27 cellular contexts compared by ENCODE assay signal in the genomic region with DNA sequence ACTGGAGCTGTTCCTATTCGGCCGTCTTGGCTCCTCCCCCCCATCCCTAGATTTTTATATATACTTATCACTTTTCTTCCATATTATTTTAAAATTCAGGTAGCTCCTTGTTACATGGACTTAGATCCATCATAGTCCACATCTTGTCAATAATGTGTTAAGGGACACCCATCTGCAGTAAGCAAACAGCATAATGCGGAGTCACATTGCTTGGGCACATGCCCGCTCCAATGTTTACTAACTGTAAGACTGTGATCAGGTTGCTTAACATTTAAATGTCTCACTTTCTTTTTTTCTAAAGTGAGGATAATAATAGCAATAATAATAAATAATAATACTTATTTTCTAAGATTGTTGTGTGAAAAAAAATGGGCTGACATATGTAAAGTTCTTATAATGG.
"Had no signal": no experiment of that assay in that cellular context is flagged by ENCODE, and none has a peak within 500 bp of the region (broad histone marks: within the 10 kb centered on the region; RNA-seq: fewer than 3 reads in every experiment).

No MANE protein-coding gene starts in this region.

- H3K27ac ChIP-seq: hepatocyte, spleen, thoracic aorta, vagina, VCaP had no signal

- H3K9me3 Mint-ChIP-seq: activated CD8-positive, alpha-beta T cell treated with anti-CD3 and anti-CD28 coated beads for 36 hours; brain; type B pancreatic cell had no signal

- H3K27ac Mint-ChIP-seq: activated CD4-positive, alpha-beta T cell treated with anti-CD3 and anti-CD28 coated beads, Interleukin-2, amount 10 ng/mL, durations not matched to agents 7 days and 5 days; activated CD8-positive, alpha-beta memory T cell treated with anti-CD3 and anti-CD28 coated beads, Interleukin-2, amount 10 ng/mL, durations not matched to agents 7 days and 5 days; activated CD8-positive, alpha-beta T cell treated with anti-CD3 and anti-CD28 coated beads for 36 hours; activated naive CD4-positive, alpha-beta T cell treated with anti-CD3 and anti-CD28 coated beads, Interleukin-2, amount 50 U/mL, for 24 hours; brain; dendritic cell treated with granulocyte-macrophage colony-stimulating factor and Interleukin-4, amounts not matched to agents 40 ng/mL and 50 ng/mL, for 4 days; natural killer cell; progenitor cell of endocrine pancreas; type B pancreatic cell had no signal

- H3K9me3 ChIP-seq: thoracic aorta, vagina had no signal

- H3K4me3 ChIP-seq: hepatocyte, spleen, thoracic aorta, vagina had no signal

- ATAC-seq: activated CD8-positive, alpha-beta memory T cell treated with anti-CD3 and anti-CD28 coated beads, Interleukin-2, amount 10 ng/mL, durations not matched to agents 7 days and 5 days; activated CD8-positive, alpha-beta T cell treated with anti-CD3 and anti-CD28 coated beads for 36 hours; left ventricle myocardium superior; natural killer cell had no signal

- H3K4me1 Mint-ChIP-seq: activated CD4-positive, alpha-beta T cell treated with anti-CD3 and anti-CD28 coated beads, Interleukin-2, amount 10 ng/mL, durations not matched to agents 7 days and 5 days; activated CD8-positive, alpha-beta memory T cell treated with anti-CD3 and anti-CD28 coated beads, Interleukin-2, amount 10 ng/mL, durations not matched to agents 7 days and 5 days; activated naive CD4-positive, alpha-beta T cell treated with anti-CD3 and anti-CD28 coated beads, Interleukin-2, amount 50 U/mL, for 24 hours; brain; natural killer cell had no signal

- H3K36me3 Mint-ChIP-seq: activated CD8-positive, alpha-beta memory T cell treated with anti-CD3 and anti-CD28 coated beads, Interleukin-2, amount 10 ng/mL, durations not matched to agents 7 days and 5 days; activated naive CD4-positive, alpha-beta T cell treated with anti-CD3 and anti-CD28 coated beads, Interleukin-2, amount 50 U/mL, for 24 hours; brain; natural killer cell; type B pancreatic cell had no signal

- DNase-seq: activated CD4-positive, alpha-beta T cell treated with anti-CD3 and anti-CD28 coated beads, Interleukin-2, amount 10 ng/mL, durations not matched to agents 7 days and 5 days; activated CD4-positive, CD25-positive, alpha-beta regulatory T cell treated with anti-CD3 and anti-CD28 coated beads, Interleukin-2, amount 50 U/mL, for 72 hours; activated CD8-positive, alpha-beta memory T cell treated with anti-CD3 and anti-CD28 coated beads, Interleukin-2, amount 10 ng/mL, durations not matched to agents 7 days and 5 days; activated CD8-positive, alpha-beta T cell treated with anti-CD3 and anti-CD28 coated beads for 36 hours; activated gamma-delta T cell treated with Interleukin-2 at 50 U/mL for 16 hours; activated T-cell treated with anti-CD3 and anti-CD28 coated beads for 4 hours; anterior cingulate cortex; caudate nucleus; effector CD4-positive, alpha-beta T cell; erythroblast; foreskin melanocyte; glutamatergic neuron; left ventricle myocardium superior; midbrain; natural killer cell; spleen; stimulated activated CD4-positive, alpha-beta T cell treated with anti-CD3 and anti-CD28 coated beads, Interleukin-4, amount 100 ng/mL, for 24 hours; stimulated activated naive CD4-positive, alpha-beta T cell treated with Interleukin-2 at 50 U/mL for 16 hours had no signal

- H3K4me3 Mint-ChIP-seq: activated CD4-positive, alpha-beta T cell treated with anti-CD3 and anti-CD28 coated beads, Interleukin-2, amount 10 ng/mL, durations not matched to agents 7 days and 5 days; activated CD8-positive, alpha-beta memory T cell treated with anti-CD3 and anti-CD28 coated beads, Interleukin-2, amount 10 ng/mL, durations not matched to agents 7 days and 5 days; activated CD8-positive, alpha-beta T cell treated with anti-CD3 and anti-CD28 coated beads for 36 hours; activated naive CD4-positive, alpha-beta T cell treated with anti-CD3 and anti-CD28 coated beads, Interleukin-2, amount 50 U/mL, for 24 hours; brain; dendritic cell treated with granulocyte-macrophage colony-stimulating factor and Interleukin-4, amounts not matched to agents 40 ng/mL and 50 ng/mL, for 4 days; natural killer cell; type B pancreatic cell had no signal

- H3K36me3 ChIP-seq: spleen, thoracic aorta, vagina had no signal

- H3K27me3 ChIP-seq: hepatocyte, spleen, vagina had no signal

- H3K27me3 Mint-ChIP-seq: activated CD4-positive, alpha-beta T cell treated with anti-CD3 and anti-CD28 coated beads, Interleukin-2, amount 10 ng/mL, durations not matched to agents 7 days and 5 days; activated CD8-positive, alpha-beta memory T cell treated with anti-CD3 and anti-CD28 coated beads, Interleukin-2, amount 10 ng/mL, durations not matched to agents 7 days and 5 days; activated CD8-positive, alpha-beta T cell treated with anti-CD3 and anti-CD28 coated beads for 36 hours; activated naive CD4-positive, alpha-beta T cell treated with anti-CD3 and anti-CD28 coated beads, Interleukin-2, amount 50 U/mL, for 24 hours; dendritic cell treated with granulocyte-macrophage colony-stimulating factor and Interleukin-4, amounts not matched to agents 40 ng/mL and 50 ng/mL, for 4 days had no signal

- H3K4me1 ChIP-seq: spleen, vagina had no signal
